Comparison of ENCODE assay signal across 8 cellular contexts in genomic region chr17:66255112-66255511, GRCh38. TPM values are rescaled to one million over a fixed set of nuclear protein-coding genes. Genes with fewer than 3 reads are reported as not detected.
A peak's percentile ranks its signal among the peaks of the same experiment; 100 is the strongest.
DNase-seq lines count a peak whose midpoint lies in the region; ATAC-seq and TF ChIP-seq lines count a peak whose summit lies in the region.

No MANE protein-coding gene starts in this region.

- H3K27me3 ChIP-seq in fibroblast of lung (ENCODE audit: control insufficient read depth, insufficient read depth, low read length) (no peaks in the 10 kb centered on the region), neural cell (ENCODE audit: insufficient read depth, low read depth, low read length) (no peaks in the 10 kb centered on the region)

- no peak overlapping the region for H3K4me3 ChIP-seq in fibroblast of lung (replicated peaks in 1 of 4; ENCODE audit: control extremely low read depth in 1 of 4, insufficient read depth in 1 of 4, low read depth in 3 of 4, low read length in 4 of 4)
- no peak overlapping the region for H3K4me3 ChIP-seq in neural cell (ENCODE audit: low read length)

- no peaks in the 10 kb centered on the region for H4K20me1 ChIP-seq in fibroblast of lung (ENCODE audit: control insufficient read depth, extremely low read depth, insufficient read depth, low read length)
- no peaks in the 10 kb centered on the region for H4K20me1 ChIP-seq in neural cell (ENCODE audit: insufficient read depth)

- TF ChIP-seq EP300 in neural cell (conservative IDR thresholded peaks at IDR 0.05; ENCODE audit: poor library complexity, severe bottlenecking), result no peak

- ATAC-seq in GM19351 (IDR thresholded peaks at IDR 0.05; ENCODE audit: unreplicated experiment), result no peak

- no peak overlapping the region for H2AFZ ChIP-seq in fibroblast of lung (ENCODE audit: low read length)
- H2AFZ ChIP-seq in neural cell (ENCODE audit: low read depth, low read length), result no peak overlapping the region

- no peaks in the 10 kb centered on the region for H3K9me3 ChIP-seq in fibroblast of lung (ENCODE audit: control insufficient read depth, insufficient read depth, low read depth, low read length)
- H3K9me3 ChIP-seq in neural cell (ENCODE audit: low read length), result no peaks in the 10 kb centered on the region

- H3F3A ChIP-seq in neural cell (ENCODE audit: insufficient read depth, low read length, poor library complexity, severe bottlenecking), result no peaks in the 10 kb centered on the region

- no peak overlapping the region for H3K27ac ChIP-seq in fibroblast of lung (ENCODE audit: insufficient read depth, low read length)
- no peak overlapping the region for H3K27ac ChIP-seq in neural cell (ENCODE audit: low read length)

- H3K9ac ChIP-seq in fibroblast of lung (ENCODE audit: insufficient read depth, low read length) (no peak overlapping the region), neural cell (ENCODE audit: low read length) (no peak overlapping the region)

- TF ChIP-seq CTCF in fibroblast of lung (conservative IDR thresholded peaks at IDR 0.05 in 1 of 2, IDR thresholded peaks at IDR 0.05 in 1 of 2; ENCODE audit: low read depth in 1 of 2, low read length in 2 of 2) (peak; percentile 79 to 83), neural cell (IDR thresholded peaks at IDR 0.05; ENCODE audit: poor library complexity, severe bottlenecking) (peak; percentile 84)

- H3K36me3 ChIP-seq in fibroblast of lung (ENCODE audit: control insufficient read depth, insufficient read depth, low read length) (no peaks in the 10 kb centered on the region), neural cell (ENCODE audit: insufficient read depth, low read length) (no peaks in the 10 kb centered on the region)

- no peak overlapping the region for H3K4me2 ChIP-seq in fibroblast of lung (ENCODE audit: extremely low read depth, insufficient read depth, low read length)
- no peak overlapping the region for H3K4me2 ChIP-seq in neural cell (ENCODE audit: low read length)

- H3K79me2 ChIP-seq in fibroblast of lung (ENCODE audit: control insufficient read depth, insufficient read depth, low read length), result no peaks in the 10 kb centered on the region
- H3K79me2 ChIP-seq in neural cell (replicated peaks; ENCODE audit: insufficient read depth, low read length), result no peaks in the 10 kb centered on the region

- peak; percentile 90 for TF ChIP-seq RAD21 in neural cell (conservative IDR thresholded peaks at IDR 0.05)

- H3K9me2 ChIP-seq in neural cell (ENCODE audit: insufficient read depth, low read length), result no peaks in the 10 kb centered on the region

- peak; percentile 85 for DNase-seq in DMS 273 (lab: John Stamatoyannopoulos, UW; ENCODE audit: unreplicated experiment)
- peak; percentile 68 for DNase-seq in HCEC 1CT
- DNase-seq in NCI-H345 (lab: John Stamatoyannopoulos, UW), result peak; percentile 65
- peak; percentile 13 for DNase-seq in activated CD4-positive, alpha-beta T cell treated with anti-CD3 and anti-CD28 coated beads, Interleukin-2, amount 50 U/mL, for 1 hour
- peak; percentile 72 to 89 for DNase-seq in fibroblast of lung (ENCODE audit: low read depth in 2 of 2)
- no peak for DNase-seq in posterior vena cava (ENCODE audit: low spot score)

- intact Hi-C loops in posterior vena cava (cut with DNase I), result loop anchor here in 1 of 2 donors (10.0 kb wide), 1 partner anchor 410 kb away; no protein-coding TSS in a partner anchor

- no peaks in the 10 kb centered on the region for H3K4me1 ChIP-seq in fibroblast of lung (ENCODE audit: control insufficient read depth, extremely low read depth, insufficient read depth, low read length)

TF ChIP-seq in neural cell, 6 proteins besides CTCF, POLR2A, EP300 and RAD21:
- TF ChIP-seq MXI1 (conservative IDR thresholded peaks at IDR 0.05; ENCODE audit: poor library complexity, severe bottlenecking) (no peak), SMC3 (conservative IDR thresholded peaks at IDR 0.05; ENCODE audit: poor library complexity) (peak; percentile 97)
TF ChIP-seq in neural cell: peak in this region for 1.

RNA-seq across cellular contexts. Expression of gene APOH, which starts 25.9 kb away (rescaled TPM):
- total RNA-seq in fibroblast of lung (not detected in 2 replicates), posterior vena cava (under 1 TPM in 1 of 2 donors, not detected in 1; 0.56 TPM)
- polyA plus RNA-seq in fibroblast of lung (not detected in 2 replicates), neural cell (not detected in 2 replicates)
- not detected in 2 replicates for polyA plus RNA-seq in fibroblast of lung (2012)
- polyA minus RNA-seq in fibroblast of lung (ENCODE audit: low replicate concordance) (not detected in 2 replicates), neural cell (not detected in 2 replicates)

RNA-seq across cellular contexts. Expression of gene PRKCA, which starts 47.3 kb away (rescaled TPM):
- total RNA-seq in fibroblast of lung, result 14.6 and 34.0 TPM in 2 replicates
- 46.3 and 74.2 TPM in 2 replicates for polyA plus RNA-seq in fibroblast of lung
- 25.2 and 45.4 TPM in 2 replicates for polyA plus RNA-seq in fibroblast of lung (2012)
- polyA minus RNA-seq in fibroblast of lung (ENCODE audit: low replicate concordance), result 105 and 147 TPM in 2 replicates
- 5.8 and 5.9 TPM in 2 replicates for polyA plus RNA-seq in neural cell
- polyA minus RNA-seq in neural cell, result 15.5 and 20.7 TPM in 2 replicates
- total RNA-seq in posterior vena cava, result 10 to 100 TPM; 10.9 to 12.4 TPM
